15 cellular contexts compared by ENCODE assay signal in the genomic region with DNA sequence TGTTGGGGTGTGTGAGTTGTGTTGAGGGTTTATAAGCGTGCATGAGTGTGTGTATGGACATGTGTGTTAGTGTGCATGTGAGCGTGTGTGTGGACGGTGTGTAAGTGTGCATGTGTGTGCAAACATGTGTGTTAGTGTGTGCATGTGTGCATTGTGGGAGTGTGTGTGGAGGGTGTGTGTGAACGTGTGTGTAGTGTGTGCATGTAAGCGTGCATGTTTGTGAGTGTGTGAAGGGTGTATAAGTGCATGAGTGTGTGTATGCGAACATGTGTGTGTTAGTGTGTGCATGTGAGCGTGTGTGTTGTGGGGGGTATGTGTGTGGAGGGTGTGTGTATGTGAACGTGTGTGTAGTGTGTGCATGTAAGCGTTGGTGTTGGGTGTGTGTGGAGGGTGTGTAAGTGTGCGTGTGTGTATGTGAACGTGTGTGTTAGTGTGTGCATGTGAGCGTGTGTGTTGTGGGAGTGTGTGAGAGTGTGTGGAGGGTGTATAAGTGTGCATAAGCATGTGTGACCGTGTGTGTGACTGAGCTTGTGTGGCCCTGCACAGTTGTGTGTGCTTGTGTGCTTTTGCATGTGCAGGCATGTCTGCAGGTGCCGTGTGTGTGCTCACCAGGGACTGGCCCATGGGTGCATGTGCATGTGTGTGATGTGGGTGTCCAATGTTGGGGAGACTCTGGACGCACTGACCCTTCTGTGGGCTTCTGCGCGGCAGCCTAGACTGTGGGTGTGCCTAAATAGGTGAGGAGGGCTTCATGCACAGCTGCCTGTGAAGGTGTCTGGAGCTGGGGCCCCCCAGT.
"Had no signal": no experiment of that assay in that cellular context is flagged by ENCODE, and none has a peak within 500 bp of the region (broad histone marks: within the 10 kb centered on the region; RNA-seq: fewer than 3 reads in every experiment).

No MANE protein-coding gene starts in this region.

- H3K4me3 Mint-ChIP-seq: activated CD4-positive, alpha-beta T cell treated with anti-CD3 and anti-CD28 coated beads, Interleukin-2, amount 10 ng/mL, durations not matched to agents 7 days and 5 days; activated naive CD8-positive, alpha-beta T cell; natural killer cell treated with Interleukin-12 subunit alpha and Interleukin-12 subunit beta and Interleukin-15 and Interleukin-18, amount 100 ng/mL, for 72 hours; T-helper 1 cell treated with Interleukin-12 subunit alpha and Interleukin-12 subunit beta and Interleukin-4 antibody, amounts not matched to agents 30 μg/mL and 1 μg/mL, for 36 hours had no signal

- H3K36me3 ChIP-seq: cardiac muscle cell, gastroesophageal sphincter, heart left ventricle, tibial artery, uterus had no signal

- H3K4me3 ChIP-seq: cardiac muscle cell, gastroesophageal sphincter, heart left ventricle, tibial artery, uterus had no signal

- H3K9me3 ChIP-seq: gastroesophageal sphincter, tibial artery, uterus had no signal

- H3K27me3 Mint-ChIP-seq: activated CD4-positive, alpha-beta T cell treated with anti-CD3 and anti-CD28 coated beads, Interleukin-2, amount 10 ng/mL, durations not matched to agents 7 days and 5 days; natural killer cell treated with Interleukin-12 subunit alpha and Interleukin-12 subunit beta and Interleukin-15 and Interleukin-18, amount 100 ng/mL, for 72 hours had no signal

- DNase-seq: activated CD4-positive, alpha-beta T cell treated with anti-CD3 and anti-CD28 coated beads, Interleukin-2, amount 10 ng/mL, durations not matched to agents 7 days and 5 days; activated CD8-positive, alpha-beta memory T cell treated with anti-CD3 and anti-CD28 coated beads for 24 hours; amniotic stem cell; kidney glomerular epithelial cell; stimulated activated CD4-positive, alpha-beta T cell treated with anti-CD3 and anti-CD28 coated beads, Interleukin-2, amount 100 ng/mL, for 24 hours; stimulated activated naive CD4-positive, alpha-beta T cell treated with Interleukin-2 at 50 U/mL for 16 hours; uterus had no signal

- ATAC-seq: activated CD4-positive, CD25-positive, alpha-beta regulatory T cell treated with anti-CD3 and anti-CD28 coated beads, Interleukin-2, amount 50 U/mL, for 24 hours; gastroesophageal sphincter; natural killer cell treated with Interleukin-12 subunit alpha and Interleukin-12 subunit beta and Interleukin-15 and Interleukin-18, amount 100 ng/mL, for 72 hours had no signal

- H3K9me3 Mint-ChIP-seq: activated CD4-positive, alpha-beta T cell treated with anti-CD3 and anti-CD28 coated beads, Interleukin-2, amount 10 ng/mL, durations not matched to agents 7 days and 5 days; natural killer cell treated with Interleukin-12 subunit alpha and Interleukin-12 subunit beta and Interleukin-15 and Interleukin-18, amount 100 ng/mL, for 72 hours; T-helper 1 cell treated with Interleukin-12 subunit alpha and Interleukin-12 subunit beta and Interleukin-4 antibody, amounts not matched to agents 30 μg/mL and 1 μg/mL, for 36 hours had no signal

- H3K36me3 Mint-ChIP-seq: activated naive CD8-positive, alpha-beta T cell; natural killer cell treated with Interleukin-12 subunit alpha and Interleukin-12 subunit beta and Interleukin-15 and Interleukin-18, amount 100 ng/mL, for 72 hours had no signal

- H3K4me1 ChIP-seq: heart left ventricle, tibial artery, uterus had no signal

- H3K27me3 ChIP-seq: cardiac muscle cell, uterus had no signal

- H3K27ac Mint-ChIP-seq: activated CD4-positive, alpha-beta T cell treated with anti-CD3 and anti-CD28 coated beads, Interleukin-2, amount 10 ng/mL, durations not matched to agents 7 days and 5 days; activated naive CD8-positive, alpha-beta T cell; natural killer cell treated with Interleukin-12 subunit alpha and Interleukin-12 subunit beta and Interleukin-15 and Interleukin-18, amount 100 ng/mL, for 72 hours; T-helper 1 cell treated with Interleukin-12 subunit alpha and Interleukin-12 subunit beta and Interleukin-4 antibody, amounts not matched to agents 30 μg/mL and 1 μg/mL, for 36 hours had no signal

- H3K4me1 Mint-ChIP-seq: activated CD4-positive, alpha-beta T cell treated with anti-CD3 and anti-CD28 coated beads, Interleukin-2, amount 10 ng/mL, durations not matched to agents 7 days and 5 days had no signal

- H3K27ac ChIP-seq: cardiac muscle cell, gastroesophageal sphincter, heart left ventricle, tibial artery, uterus had no signal
